1 cellular context compared by ENCODE assay signal in the genomic region with DNA sequence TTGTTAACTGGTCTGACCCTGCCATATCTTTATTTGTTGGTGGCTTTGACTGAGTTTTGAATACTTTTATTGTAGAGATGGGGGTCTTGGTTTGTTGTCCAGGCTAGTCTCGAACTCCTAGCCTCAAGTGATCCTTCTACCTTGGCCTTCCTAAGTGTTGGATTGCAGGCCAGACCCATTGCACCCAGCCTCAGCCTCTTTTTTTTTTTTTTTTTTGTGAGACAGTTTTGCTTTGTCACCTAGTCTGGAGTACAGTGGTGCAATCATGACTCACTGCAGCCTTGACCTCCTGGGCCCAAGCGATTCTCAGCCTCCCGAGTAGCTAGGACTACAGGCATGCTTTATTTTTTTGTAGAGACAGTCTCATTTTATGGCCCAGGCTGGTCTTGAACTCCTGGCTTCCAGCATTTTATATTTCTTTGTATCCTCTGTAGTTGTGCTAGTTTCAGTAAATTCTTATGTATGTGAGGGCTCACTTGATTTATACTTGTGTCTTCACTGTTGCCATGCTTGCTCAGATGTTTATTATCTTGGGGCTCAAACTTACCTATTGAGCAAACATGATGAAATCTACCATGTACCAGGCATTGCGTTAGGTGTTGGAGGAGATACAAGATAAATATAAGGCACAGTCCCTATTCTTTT.
A peak's percentile ranks its signal among the peaks of the same experiment; 100 is the strongest.
TF ChIP-seq lines count a peak whose summit lies in the region.

No MANE protein-coding gene starts in this region.

TF ChIP-seq in K562, 482 proteins besides CTCF, POLR2A, EP300 and RAD21 (continued from another document and continues in another):
- TF ChIP-seq, protein P1, sequence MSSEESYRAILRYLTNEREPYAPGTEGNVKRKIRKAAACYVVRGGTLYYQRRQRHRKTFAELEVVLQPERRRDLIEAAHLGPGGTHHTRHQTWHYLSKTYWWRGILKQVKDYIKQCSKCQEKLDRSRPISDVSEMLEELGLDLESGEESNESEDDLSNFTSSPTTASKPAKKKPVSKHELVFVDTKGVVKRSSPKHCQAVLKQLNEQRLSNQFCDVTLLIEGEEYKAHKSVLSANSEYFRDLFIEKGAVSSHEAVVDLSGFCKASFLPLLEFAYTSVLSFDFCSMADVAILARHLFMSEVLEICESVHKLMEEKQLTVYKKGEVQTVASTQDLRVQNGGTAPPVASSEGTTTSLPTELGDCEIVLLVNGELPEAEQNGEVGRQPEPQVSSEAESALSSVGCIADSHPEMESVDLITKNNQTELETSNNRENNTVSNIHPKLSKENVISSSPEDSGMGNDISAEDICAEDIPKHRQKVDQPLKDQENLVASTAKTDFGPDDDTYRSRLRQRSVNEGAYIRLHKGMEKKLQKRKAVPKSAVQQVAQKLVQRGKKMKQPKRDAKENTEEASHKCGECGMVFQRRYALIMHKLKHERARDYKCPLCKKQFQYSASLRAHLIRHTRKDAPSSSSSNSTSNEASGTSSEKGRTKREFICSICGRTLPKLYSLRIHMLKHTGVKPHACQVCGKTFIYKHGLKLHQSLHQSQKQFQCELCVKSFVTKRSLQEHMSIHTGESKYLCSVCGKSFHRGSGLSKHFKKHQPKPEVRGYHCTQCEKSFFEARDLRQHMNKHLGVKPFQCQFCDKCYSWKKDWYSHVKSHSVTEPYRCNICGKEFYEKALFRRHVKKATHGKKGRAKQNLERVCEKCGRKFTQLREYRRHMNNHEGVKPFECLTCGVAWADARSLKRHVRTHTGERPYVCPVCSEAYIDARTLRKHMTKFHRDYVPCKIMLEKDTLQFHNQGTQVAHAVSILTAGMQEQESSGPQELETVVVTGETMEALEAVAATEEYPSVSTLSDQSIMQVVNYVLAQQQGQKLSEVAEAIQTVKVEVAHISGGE (CRISPR knock-in tag; IDR thresholded peaks at IDR 0.05), result no peak
- TF ChIP-seq ZNF75A (CRISPR knock-in tag; IDR thresholded peaks at IDR 0.05), result no peak
- TF ChIP-seq YY1 (IDR thresholded peaks at IDR 0.05; ENCODE audit: borderline replicate concordance in 1 of 3, control insufficient read depth in 1 of 3, extremely low read depth in 1 of 3, insufficient read depth in 3 of 3, insufficient read length in 1 of 3, insufficient replicate concordance in 2 of 3, low read depth in 1 of 3, low read length in 2 of 3), result no peak
- TF ChIP-seq ZNF668 (CRISPR knock-in tag; IDR thresholded peaks at IDR 0.05), result no peak
- TF ChIP-seq, protein P2, sequence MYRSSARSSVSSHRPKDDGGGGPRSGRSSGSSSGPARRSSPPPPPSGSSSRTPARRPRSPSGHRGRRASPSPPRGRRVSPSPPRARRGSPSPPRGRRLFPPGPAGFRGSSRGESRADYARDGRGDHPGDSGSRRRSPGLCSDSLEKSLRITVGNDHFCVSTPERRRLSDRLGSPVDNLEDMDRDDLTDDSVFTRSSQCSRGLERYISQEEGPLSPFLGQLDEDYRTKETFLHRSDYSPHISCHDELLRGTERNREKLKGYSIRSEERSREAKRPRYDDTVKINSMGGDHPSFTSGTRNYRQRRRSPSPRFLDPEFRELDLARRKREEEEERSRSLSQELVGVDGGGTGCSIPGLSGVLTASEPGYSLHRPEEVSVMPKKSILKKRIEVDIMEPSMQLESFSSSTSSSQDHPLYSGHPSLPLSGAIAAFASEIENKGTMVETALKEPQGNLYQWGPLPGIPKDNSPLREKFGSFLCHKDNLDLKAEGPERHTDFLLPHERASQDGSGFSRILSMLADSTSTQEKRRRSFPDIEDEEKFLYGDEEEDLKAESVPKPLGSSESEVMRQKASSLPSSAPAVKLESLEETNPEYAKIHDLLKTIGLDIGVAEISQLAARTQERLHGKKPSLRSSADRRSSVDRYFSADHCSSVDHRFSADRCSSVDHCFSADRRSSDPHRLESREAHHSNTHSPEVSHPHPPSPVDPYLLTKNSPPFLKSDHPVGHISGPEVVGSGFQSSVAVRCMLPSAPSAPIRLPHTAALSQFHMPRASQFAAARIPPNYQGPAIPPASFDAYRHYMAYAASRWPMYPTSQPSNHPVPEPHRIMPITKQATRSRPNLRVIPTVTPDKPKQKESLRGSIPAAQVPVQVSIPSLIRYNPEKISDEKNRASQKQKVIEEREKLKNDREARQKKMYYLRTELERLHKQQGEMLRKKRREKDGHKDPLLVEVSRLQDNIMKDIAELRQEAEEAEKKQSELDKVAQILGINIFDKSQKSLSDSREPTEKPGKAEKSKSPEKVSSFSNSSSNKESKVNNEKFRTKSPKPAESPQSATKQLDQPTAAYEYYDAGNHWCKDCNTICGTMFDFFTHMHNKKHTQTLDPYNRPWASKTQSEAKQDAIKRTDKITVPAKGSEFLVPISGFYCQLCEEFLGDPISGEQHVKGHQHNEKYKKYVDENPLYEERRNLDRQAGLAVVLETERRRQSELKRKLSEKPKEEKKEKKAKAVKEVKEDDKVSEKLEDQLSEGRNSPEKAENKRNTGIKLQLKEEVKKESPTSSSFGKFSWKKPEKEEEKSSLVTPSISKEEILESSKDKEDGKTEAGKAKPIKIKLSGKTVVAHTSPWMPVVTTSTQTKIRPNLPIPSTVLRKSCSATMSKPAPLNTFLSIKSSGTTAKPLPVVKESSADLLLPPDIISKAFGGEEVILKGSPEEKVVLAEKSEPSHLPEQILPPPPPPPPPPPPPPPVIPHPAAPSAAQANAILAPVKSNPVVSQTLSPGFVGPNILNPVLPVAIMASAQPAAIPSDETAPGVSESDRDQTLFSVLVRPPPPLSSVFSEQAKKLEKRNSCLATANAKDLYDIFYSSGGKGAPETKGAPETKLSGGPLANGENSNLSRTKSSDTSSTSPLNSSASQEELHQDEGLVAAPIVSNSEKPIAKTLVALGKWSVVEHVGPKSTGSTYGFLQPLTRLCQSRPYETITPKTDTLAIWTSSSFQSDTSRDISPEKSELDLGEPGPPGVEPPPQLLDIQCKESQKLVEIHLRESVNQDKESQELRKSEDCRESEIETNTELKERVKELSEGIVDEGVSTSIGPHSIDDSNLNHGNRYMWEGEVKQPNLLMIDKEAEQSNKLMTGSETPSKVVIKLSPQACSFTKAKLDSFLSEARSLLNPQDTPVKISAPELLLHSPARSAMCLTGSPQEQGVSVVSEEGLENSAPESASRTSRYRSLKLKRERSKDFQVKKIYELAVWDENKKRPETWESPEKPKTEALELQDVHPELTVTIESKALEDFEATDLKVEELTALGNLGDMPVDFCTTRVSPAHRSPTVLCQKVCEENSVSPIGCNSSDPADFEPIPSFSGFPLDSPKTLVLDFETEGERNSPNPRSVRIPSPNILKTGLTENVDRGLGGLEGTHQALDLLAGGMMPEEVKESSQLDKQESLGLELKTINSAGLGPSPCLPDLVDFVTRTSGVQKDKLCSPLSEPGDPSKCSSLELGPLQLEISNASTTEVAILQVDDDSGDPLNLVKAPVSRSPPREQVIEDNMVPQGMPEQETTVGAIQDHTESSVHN (IDR thresholded peaks at IDR 0.05; ENCODE audit: borderline replicate concordance in 1 of 2, low read depth in 1 of 2), result peak in 1 of 2 experiments; percentile 87; a peak in 2 of 4 replicates
- TF ChIP-seq NCOA4 (IDR thresholded peaks at IDR 0.05; ENCODE audit: partially characterized antibody), result no peak
- TF ChIP-seq, protein P3, sequence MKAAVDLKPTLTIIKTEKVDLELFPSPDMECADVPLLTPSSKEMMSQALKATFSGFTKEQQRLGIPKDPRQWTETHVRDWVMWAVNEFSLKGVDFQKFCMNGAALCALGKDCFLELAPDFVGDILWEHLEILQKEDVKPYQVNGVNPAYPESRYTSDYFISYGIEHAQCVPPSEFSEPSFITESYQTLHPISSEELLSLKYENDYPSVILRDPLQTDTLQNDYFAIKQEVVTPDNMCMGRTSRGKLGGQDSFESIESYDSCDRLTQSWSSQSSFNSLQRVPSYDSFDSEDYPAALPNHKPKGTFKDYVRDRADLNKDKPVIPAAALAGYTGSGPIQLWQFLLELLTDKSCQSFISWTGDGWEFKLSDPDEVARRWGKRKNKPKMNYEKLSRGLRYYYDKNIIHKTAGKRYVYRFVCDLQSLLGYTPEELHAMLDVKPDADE (conservative IDR thresholded peaks at IDR 0.05; ENCODE audit: control insufficient read depth, low read depth, low read length), result no peak
- TF ChIP-seq FOSL1 (tag; conservative IDR thresholded peaks at IDR 0.05), result peak; percentile 99
- no peak for TF ChIP-seq MECOM (CRISPR knock-in tag; IDR thresholded peaks at IDR 0.05)
- peak; percentile 65 for TF ChIP-seq NCOA1 (IDR thresholded peaks at IDR 0.05; ENCODE audit: low read depth)
- TF ChIP-seq PYGO2 (tag; IDR thresholded peaks at IDR 0.05), result no peak
- TF ChIP-seq NFATC3 (IDR thresholded peaks at IDR 0.05), result no peak
- TF ChIP-seq, protein P4, sequence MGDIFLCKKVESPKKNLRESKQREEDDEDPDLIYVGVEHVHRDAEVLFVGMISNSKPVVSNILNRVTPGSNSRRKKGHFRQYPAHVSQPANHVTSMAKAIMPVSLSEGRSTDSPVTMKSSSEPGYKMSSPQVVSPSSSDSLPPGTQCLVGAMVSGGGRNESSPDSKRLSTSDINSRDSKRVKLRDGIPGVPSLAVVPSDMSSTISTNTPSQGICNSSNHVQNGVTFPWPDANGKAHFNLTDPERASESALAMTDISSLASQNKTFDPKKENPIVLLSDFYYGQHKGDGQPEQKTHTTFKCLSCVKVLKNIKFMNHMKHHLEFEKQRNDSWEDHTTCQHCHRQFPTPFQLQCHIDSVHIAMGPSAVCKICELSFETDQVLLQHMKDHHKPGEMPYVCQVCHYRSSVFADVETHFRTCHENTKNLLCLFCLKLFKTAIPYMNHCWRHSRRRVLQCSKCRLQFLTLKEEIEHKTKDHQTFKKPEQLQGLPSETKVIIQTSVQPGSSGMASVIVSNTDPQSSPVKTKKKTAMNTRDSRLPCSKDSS (IDR thresholded peaks at IDR 0.05; ENCODE audit: low read depth, partially characterized antibody), result no peak
- peak; percentile 57 for TF ChIP-seq ZEB2 (IDR thresholded peaks at IDR 0.05)
- TF ChIP-seq, protein P5, sequence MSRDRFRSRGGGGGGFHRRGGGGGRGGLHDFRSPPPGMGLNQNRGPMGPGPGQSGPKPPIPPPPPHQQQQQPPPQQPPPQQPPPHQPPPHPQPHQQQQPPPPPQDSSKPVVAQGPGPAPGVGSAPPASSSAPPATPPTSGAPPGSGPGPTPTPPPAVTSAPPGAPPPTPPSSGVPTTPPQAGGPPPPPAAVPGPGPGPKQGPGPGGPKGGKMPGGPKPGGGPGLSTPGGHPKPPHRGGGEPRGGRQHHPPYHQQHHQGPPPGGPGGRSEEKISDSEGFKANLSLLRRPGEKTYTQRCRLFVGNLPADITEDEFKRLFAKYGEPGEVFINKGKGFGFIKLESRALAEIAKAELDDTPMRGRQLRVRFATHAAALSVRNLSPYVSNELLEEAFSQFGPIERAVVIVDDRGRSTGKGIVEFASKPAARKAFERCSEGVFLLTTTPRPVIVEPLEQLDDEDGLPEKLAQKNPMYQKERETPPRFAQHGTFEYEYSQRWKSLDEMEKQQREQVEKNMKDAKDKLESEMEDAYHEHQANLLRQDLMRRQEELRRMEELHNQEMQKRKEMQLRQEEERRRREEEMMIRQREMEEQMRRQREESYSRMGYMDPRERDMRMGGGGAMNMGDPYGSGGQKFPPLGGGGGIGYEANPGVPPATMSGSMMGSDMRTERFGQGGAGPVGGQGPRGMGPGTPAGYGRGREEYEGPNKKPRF (IDR thresholded peaks at IDR 0.05; ENCODE audit: low read depth, low read length), result no peak
- no peak for TF ChIP-seq ELF1 (tag; IDR thresholded peaks at IDR 0.05)
- no peak for TF ChIP-seq ZNF717 (CRISPR knock-in tag; IDR thresholded peaks at IDR 0.05)
- no peak for TF ChIP-seq ELF4 (CRISPR knock-in tag; IDR thresholded peaks at IDR 0.05)
- TF ChIP-seq, protein P6, sequence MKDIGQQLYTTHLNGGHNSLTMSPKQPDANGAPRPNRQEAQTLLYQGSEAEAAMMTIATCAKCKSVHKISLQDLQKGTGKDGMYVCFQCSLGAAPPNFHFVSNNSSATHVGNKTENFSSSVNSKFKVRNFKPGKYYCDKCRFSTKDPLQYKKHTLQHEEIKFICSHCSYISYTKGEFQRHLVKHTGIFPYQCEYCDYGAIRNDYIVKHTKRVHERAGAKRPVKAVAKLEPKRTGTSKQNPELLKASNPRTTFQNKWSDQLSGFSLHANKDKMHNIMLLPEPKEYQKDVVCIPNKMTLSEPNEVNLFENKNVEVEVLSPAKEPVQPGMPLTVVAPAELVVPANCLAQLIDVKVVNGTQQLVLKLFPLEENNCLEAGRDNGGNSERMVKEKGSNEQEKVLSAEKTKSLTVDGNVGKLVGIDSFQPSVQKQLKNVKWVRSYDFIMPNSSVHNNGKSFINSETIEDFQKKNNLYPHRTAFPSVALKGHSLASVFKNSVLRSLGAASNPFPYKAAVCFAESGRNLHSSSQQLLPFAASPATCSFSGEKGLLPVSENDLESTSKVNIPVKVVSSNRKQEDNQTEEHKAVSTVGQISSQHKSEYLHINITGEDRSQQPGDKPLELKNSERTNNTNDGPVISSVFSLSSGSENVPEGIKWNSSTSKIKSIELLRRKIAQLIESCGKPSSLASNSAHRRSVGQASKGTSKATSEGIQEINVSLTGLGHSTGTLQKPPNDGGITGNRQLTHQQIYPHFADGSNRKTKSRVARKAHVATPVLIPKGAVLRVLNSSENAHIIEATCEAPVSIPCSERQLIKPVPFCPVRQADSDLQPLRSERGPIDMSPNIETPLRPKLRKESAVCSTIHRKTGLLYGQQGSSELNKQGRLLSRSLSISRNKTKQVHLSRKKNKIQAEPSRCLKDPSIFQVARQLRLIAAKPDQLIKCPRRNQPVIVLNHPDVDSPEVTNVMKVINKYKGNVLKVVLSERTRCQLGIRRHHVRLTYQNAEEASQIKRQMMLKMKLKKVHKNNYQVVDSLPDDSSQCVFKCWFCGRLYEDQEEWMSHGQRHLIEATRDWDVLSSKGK (CRISPR knock-in tag; IDR thresholded peaks at IDR 0.05), result no peak
- TF ChIP-seq KAT8 (IDR thresholded peaks at IDR 0.05; ENCODE audit: low read depth), result no peak
- TF ChIP-seq TEAD4 (IDR thresholded peaks at IDR 0.05; ENCODE audit: low read length), result peak; percentile 65; the same call in 1 of the 2 replicates
- TF ChIP-seq TEAD4 (CRISPR knock-in tag; IDR thresholded peaks at IDR 0.05; ENCODE audit: borderline replicate concordance), result no peak
- TF ChIP-seq, protein P7, sequence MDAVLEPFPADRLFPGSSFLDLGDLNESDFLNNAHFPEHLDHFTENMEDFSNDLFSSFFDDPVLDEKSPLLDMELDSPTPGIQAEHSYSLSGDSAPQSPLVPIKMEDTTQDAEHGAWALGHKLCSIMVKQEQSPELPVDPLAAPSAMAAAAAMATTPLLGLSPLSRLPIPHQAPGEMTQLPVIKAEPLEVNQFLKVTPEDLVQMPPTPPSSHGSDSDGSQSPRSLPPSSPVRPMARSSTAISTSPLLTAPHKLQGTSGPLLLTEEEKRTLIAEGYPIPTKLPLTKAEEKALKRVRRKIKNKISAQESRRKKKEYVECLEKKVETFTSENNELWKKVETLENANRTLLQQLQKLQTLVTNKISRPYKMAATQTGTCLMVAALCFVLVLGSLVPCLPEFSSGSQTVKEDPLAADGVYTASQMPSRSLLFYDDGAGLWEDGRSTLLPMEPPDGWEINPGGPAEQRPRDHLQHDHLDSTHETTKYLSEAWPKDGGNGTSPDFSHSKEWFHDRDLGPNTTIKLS (IDR thresholded peaks at IDR 0.05; ENCODE audit: borderline replicate concordance, low read depth), result no peak
- TF ChIP-seq ZNF24 (IDR thresholded peaks at IDR 0.05), result 0 out of 2 replicates have a peak, but pooled peaks have one; percentile 46
- TF ChIP-seq, protein P8, sequence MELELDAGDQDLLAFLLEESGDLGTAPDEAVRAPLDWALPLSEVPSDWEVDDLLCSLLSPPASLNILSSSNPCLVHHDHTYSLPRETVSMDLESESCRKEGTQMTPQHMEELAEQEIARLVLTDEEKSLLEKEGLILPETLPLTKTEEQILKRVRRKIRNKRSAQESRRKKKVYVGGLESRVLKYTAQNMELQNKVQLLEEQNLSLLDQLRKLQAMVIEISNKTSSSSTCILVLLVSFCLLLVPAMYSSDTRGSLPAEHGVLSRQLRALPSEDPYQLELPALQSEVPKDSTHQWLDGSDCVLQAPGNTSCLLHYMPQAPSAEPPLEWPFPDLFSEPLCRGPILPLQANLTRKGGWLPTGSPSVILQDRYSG (tag; conservative IDR thresholded peaks at IDR 0.05; ENCODE audit: low read depth), result no peak
- TF ChIP-seq ZFP1 (CRISPR knock-in tag; IDR thresholded peaks at IDR 0.05), result no peak
- TF ChIP-seq, protein P9, sequence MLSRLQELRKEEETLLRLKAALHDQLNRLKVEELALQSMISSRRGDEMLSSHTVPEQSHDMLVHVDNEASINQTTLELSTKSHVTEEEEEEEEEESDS (CRISPR knock-in tag; IDR thresholded peaks at IDR 0.05), result no peak
